1 cellular context compared by ENCODE assay signal in genomic region chr7:155206286-155207020, GRCh38.
A peak's percentile ranks its signal among the peaks of the same experiment; 100 is the strongest.
TF ChIP-seq lines count a peak whose summit lies in the region.

No MANE protein-coding gene starts in this region.

TF ChIP-seq in K562, 482 proteins besides CTCF, POLR2A, EP300 and RAD21 (continued from another document and continues in another):
- TF ChIP-seq E2F6 (IDR thresholded peaks at IDR 0.05; ENCODE audit: borderline replicate concordance in 1 of 2, extremely low read depth in 1 of 2, insufficient read depth in 1 of 2, insufficient read length in 1 of 2, low read depth in 1 of 2, low read length in 1 of 2, poor library complexity in 1 of 2, severe bottlenecking in 1 of 2): peak; percentile 13 to 55
- TF ChIP-seq TRIM28 (IDR thresholded peaks at IDR 0.05): 0 out of 2 replicates have a peak, but pooled peaks have one; percentile 21
- TF ChIP-seq MBD1 (CRISPR knock-in tag; IDR thresholded peaks at IDR 0.05): no peak
- no peak for TF ChIP-seq ZEB2 (IDR thresholded peaks at IDR 0.05)
- TF ChIP-seq MIER1 (IDR thresholded peaks at IDR 0.05; ENCODE audit: low read depth): peak; percentile 9; the same call in 1 of the 2 replicates
- TF ChIP-seq CHD1 (IDR thresholded peaks at IDR 0.05; ENCODE audit: low read length): no peak
- TF ChIP-seq POLR2B (IDR thresholded peaks at IDR 0.05; ENCODE audit: low read depth, partially characterized antibody): no peak
- TF ChIP-seq SAP30 (IDR thresholded peaks at IDR 0.05; ENCODE audit: borderline replicate concordance, insufficient read depth, low read depth, low read length, poor library complexity, severe bottlenecking): no peak
- no peak for TF ChIP-seq ZNF197 (CRISPR knock-in tag; IDR thresholded peaks at IDR 0.05; ENCODE audit: low read depth)
- peak; percentile 87 for TF ChIP-seq MAFG (tag; conservative IDR thresholded peaks at IDR 0.05)
- TF ChIP-seq CREB3 (tag; conservative IDR thresholded peaks at IDR 0.05; ENCODE audit: low read depth): peak; percentile 50; the same call in 1 of the 2 replicates
- TF ChIP-seq SETDB1 (IDR thresholded peaks at IDR 0.05; ENCODE audit: low read length): no peak
- TF ChIP-seq KLF16 (IDR thresholded peaks at IDR 0.05): no peak
- TF ChIP-seq ZNF785 (CRISPR knock-in tag; IDR thresholded peaks at IDR 0.05): no peak
- 0 out of 2 replicates have a peak, but pooled peaks have one; percentile 28 for TF ChIP-seq ZFX (CRISPR knock-in tag; IDR thresholded peaks at IDR 0.05)
- TF ChIP-seq NEUROD1 (IDR thresholded peaks at IDR 0.05; ENCODE audit: borderline replicate concordance, low read depth, low read length, partially characterized antibody): no peak
- TF ChIP-seq ZNF146 (CRISPR knock-in tag; IDR thresholded peaks at IDR 0.05; ENCODE audit: unreplicated experiment): no peak
- TF ChIP-seq RUNX1 (IDR thresholded peaks at IDR 0.05; ENCODE audit: low read depth): no peak
- no peak for TF ChIP-seq NFYB (IDR thresholded peaks at IDR 0.05; ENCODE audit: extremely low read depth, insufficient read length)
- TF ChIP-seq MITF (IDR thresholded peaks at IDR 0.05): no peak
- peak; percentile 72 for TF ChIP-seq EP400 (IDR thresholded peaks at IDR 0.05)
- 0 out of 2 replicates have a peak, but pooled peaks have one; percentile 2 for TF ChIP-seq TOE1 (IDR thresholded peaks at IDR 0.05; ENCODE audit: borderline replicate concordance)
- no peak for TF ChIP-seq TOE1 (CRISPR knock-in tag; IDR thresholded peaks at IDR 0.05; ENCODE audit: borderline replicate concordance, low read depth)
- no peak; the same call in 1 of the 2 replicates for TF ChIP-seq DPF2 (IDR thresholded peaks at IDR 0.05)
- TF ChIP-seq MEIS2 (IDR thresholded peaks at IDR 0.05; ENCODE audit: partially characterized antibody): no peak
- TF ChIP-seq MBD2 (IDR thresholded peaks at IDR 0.05; ENCODE audit: borderline replicate concordance, low read depth): peak; percentile 49; the same call in 1 of the 2 replicates
- TF ChIP-seq KLF13 (tag; IDR thresholded peaks at IDR 0.05; ENCODE audit: borderline replicate concordance, low read depth): no peak
- no peak for TF ChIP-seq ARHGAP35 (IDR thresholded peaks at IDR 0.05; ENCODE audit: partially characterized antibody)
- no peak for TF ChIP-seq BRF1 (IDR thresholded peaks at IDR 0.05; ENCODE audit: borderline replicate concordance, extremely low read depth, insufficient read length)
- TF ChIP-seq FOS (IDR thresholded peaks at IDR 0.05; ENCODE audit: extremely low read depth, insufficient read length): no peak
- no peak for TF ChIP-seq ZNF232 (CRISPR knock-in tag; IDR thresholded peaks at IDR 0.05)
- peak; percentile 85; the same call in 1 of the 2 replicates for TF ChIP-seq JUN (IDR thresholded peaks at IDR 0.05; ENCODE audit: borderline replicate concordance, low read depth, low read length)
- TF ChIP-seq JUN (CRISPR knock-in tag; IDR thresholded peaks at IDR 0.05; ENCODE audit: borderline replicate concordance): no peak
- TF ChIP-seq ATF1 (CRISPR knock-in tag; IDR thresholded peaks at IDR 0.05): peak; percentile 72
- peak; percentile 98 for TF ChIP-seq ATF1 (tag; IDR thresholded peaks at IDR 0.05)
- TF ChIP-seq STAG1 (CRISPR knock-in tag; IDR thresholded peaks at IDR 0.05; ENCODE audit: borderline replicate concordance): no peak
- TF ChIP-seq BCOR (IDR thresholded peaks at IDR 0.05): no peak
- TF ChIP-seq ZFP30 (CRISPR knock-in tag; IDR thresholded peaks at IDR 0.05; ENCODE audit: borderline replicate concordance): no peak
- no peak for TF ChIP-seq CBX8 (IDR thresholded peaks at IDR 0.05; ENCODE audit: borderline replicate concordance, extremely low read depth, low read depth, low read length, poor library complexity, severe bottlenecking)
- 0 out of 4 replicates have a peak, but pooled peaks have one; percentile 0 to 30 for TF ChIP-seq ARNT (IDR thresholded peaks at IDR 0.05)
- TF ChIP-seq HIVEP1 (CRISPR knock-in tag; IDR thresholded peaks at IDR 0.05): 0 out of 2 replicates have a peak, but pooled peaks have one; percentile 44
- peak; percentile 6; the same call in 1 of the 2 replicates for TF ChIP-seq GMEB1 (CRISPR knock-in tag; IDR thresholded peaks at IDR 0.05)
- TF ChIP-seq NFIC (IDR thresholded peaks at IDR 0.05): no peak
- no peak for TF ChIP-seq RREB1 (CRISPR knock-in tag; IDR thresholded peaks at IDR 0.05)
- TF ChIP-seq JUNB (CRISPR knock-in tag; conservative IDR thresholded peaks at IDR 0.05): peak; percentile 76
- TF ChIP-seq HNRNPH1 (optimal IDR thresholded peaks at IDR 0.05; ENCODE audit: low read depth, low read length): no peak
- TF ChIP-seq MAX (CRISPR knock-in tag; IDR thresholded peaks at IDR 0.05): peak; percentile 51
- no peak for TF ChIP-seq CUX1 (CRISPR knock-in tag; IDR thresholded peaks at IDR 0.05)
- TF ChIP-seq ZNF384 (IDR thresholded peaks at IDR 0.05; ENCODE audit: low read depth, low read length): no peak
- TF ChIP-seq ZNF764 (CRISPR knock-in tag; IDR thresholded peaks at IDR 0.05; ENCODE audit: low read depth): no peak
- no peak for TF ChIP-seq ZNF140 (CRISPR knock-in tag; IDR thresholded peaks at IDR 0.05)
